Comparison of ENCODE assay signal across 26 cellular contexts in genomic region chr14:97166497-97166896, GRCh38.
DNase-seq lines count a peak whose midpoint lies in the region; ATAC-seq and TF ChIP-seq lines count a peak whose summit lies in the region.
"Had no signal": no experiment of that assay in that cellular context is flagged by ENCODE, and none has a peak within 500 bp of the region (broad histone marks: within the 10 kb centered on the region; RNA-seq: fewer than 3 reads in every experiment).

No MANE protein-coding gene starts in this region.

- H3K4me1 Mint-ChIP-seq in stimulated activated effector memory CD8-positive, alpha-beta T cell treated with anti-CD3 and anti-CD28 coated beads, Interleukin-12 subunit alpha, Interleukin-12 subunit beta, amount 100 ng/mL, for 72 hours = no peaks in the 10 kb centered on the region
- H3K4me1 Mint-ChIP-seq: GM23338 had no signal

- H3K4me1 ChIP-seq in PC-9 (replicated peaks; ENCODE audit: insufficient read depth) = no peaks in the 10 kb centered on the region

- H3K9me2 ChIP-seq in PC-9 (ENCODE audit: insufficient read depth) = no peaks in the 10 kb centered on the region
- H3K9me2 ChIP-seq: SK-N-SH had no signal

- no peaks in the 10 kb centered on the region for H3K36me3 Mint-ChIP-seq in stimulated activated effector memory CD8-positive, alpha-beta T cell treated with anti-CD3 and anti-CD28 coated beads, Interleukin-12 subunit alpha, Interleukin-12 subunit beta, amount 100 ng/mL, for 72 hours
- H3K36me3 Mint-ChIP-seq: CD8-positive, alpha-beta memory T cell had no signal

- peak; percentile 74 for ATAC-seq in stimulated activated effector memory CD8-positive, alpha-beta T cell treated with anti-CD3 and anti-CD28 coated beads, Interleukin-12 subunit alpha, Interleukin-12 subunit beta, amount 100 ng/mL, for 72 hours
- ATAC-seq: GM23338 had no signal

- H3K27me3 ChIP-seq in MG63 (no peaks in the 10 kb centered on the region), PC-9 (ENCODE audit: insufficient read depth, low read depth) (no peaks in the 10 kb centered on the region; the same call in 1 of the 2 replicates)

- H3K36me3 ChIP-seq in MG63 = no peaks in the 10 kb centered on the region
- H3K36me3 ChIP-seq in PC-9 (ENCODE audit: low read depth) = no peaks in the 10 kb centered on the region

- no peak overlapping the region for H3K27ac Mint-ChIP-seq in stimulated activated effector memory CD8-positive, alpha-beta T cell treated with anti-CD3 and anti-CD28 coated beads, Interleukin-12 subunit alpha, Interleukin-12 subunit beta, amount 100 ng/mL, for 72 hours
- H3K27ac Mint-ChIP-seq: GM23338 had no signal

- CTCF ChIA-PET in PC-9 (lab: Charles Lee) = no interaction called here

- H3K9me3 ChIP-seq in MG63 (no peaks in the 10 kb centered on the region), PC-9 (ENCODE audit: insufficient read depth, low read depth) (no peaks in the 10 kb centered on the region)
- H3K9me3 ChIP-seq: SK-N-SH had no signal

- no peaks in the 10 kb centered on the region for H3F3A ChIP-seq in PC-9 (ENCODE audit: insufficient read depth, low read depth)

- no peaks in the 10 kb centered on the region for H3K9me3 Mint-ChIP-seq in stimulated activated effector memory CD8-positive, alpha-beta T cell treated with anti-CD3 and anti-CD28 coated beads, Interleukin-12 subunit alpha, Interleukin-12 subunit beta, amount 100 ng/mL, for 72 hours
- H3K9me3 Mint-ChIP-seq: CD8-positive, alpha-beta memory T cell; GM23338 had no signal

- no peak overlapping the region for H3K4me2 ChIP-seq in PC-9
- H3K4me2 ChIP-seq: GM23338, SK-N-SH had no signal

- H2AFZ ChIP-seq in PC-9 = no peak overlapping the region
- H2AFZ ChIP-seq: GM23338 had no signal

- no peaks in the 10 kb centered on the region for H3K79me2 ChIP-seq in PC-9 (ENCODE audit: low read depth)

- H3K27ac ChIP-seq in PC-9 = no peak overlapping the region
- H3K27ac ChIP-seq: 22Rv1, C4-2B, RWPE1 had no signal

- BruUV-seq in PC-9 (replicated peaks; lab: Mats Ljungman, UMichigan) = no TSS peak

- POLR2A ChIA-PET in PC-9 (lab: Charles Lee; ENCODE audit: unreplicated experiment) = no interaction called here

- DNase-seq in NCI-H748 (lab: John Stamatoyannopoulos, UW; ENCODE audit: unreplicated experiment) = peak; percentile 20
- no peak for DNase-seq in NCI-H748 treated with DMSO at 0.1 percent for 48 hours (lab: John Stamatoyannopoulos, UW)
- DNase-seq in MG63 = peak; percentile 46
- DNase-seq in RKO (ENCODE audit: low spot score) = peak; percentile 36
- no peak for DNase-seq in stimulated activated effector memory CD8-positive, alpha-beta T cell treated with anti-CD3 and anti-CD28 coated beads, Interleukin-12 subunit alpha, Interleukin-12 subunit beta, amount 100 ng/mL, for 72 hours (ENCODE audit: low spot score in 2 of 2)
- no peak for DNase-seq in PC-9
- no peak for DNase-seq in GM19238 (ENCODE audit: insufficient read length, low spot score)
- no peak for DNase-seq in UCSD-AML1 (lab: John Stamatoyannopoulos, UW; ENCODE audit: unreplicated experiment)
- DNase-seq: AML-193; Calu3; CD8-positive, alpha-beta memory T cell; DMS153; HCEC 1CT; Karpas-422; NCI-H1417; NCI-H1694 treated with DMSO at 0.1 percent for 48 hours; NCI-H2107; NCI-H446 treated with DMSO at 0.1 percent for 48 hours; NCI-H774; OCI-M1; SHP77 treated with DMSO at 0.1 percent for 48 hours; SK-N-SH had no signal

- TF ChIP-seq CTCF in PC-9 (conservative IDR thresholded peaks at IDR 0.05) = no peak

- no peaks in the 10 kb centered on the region for H4K20me1 ChIP-seq in PC-9 (ENCODE audit: insufficient read depth)

- no peak overlapping the region for H3K4me3 Mint-ChIP-seq in stimulated activated effector memory CD8-positive, alpha-beta T cell treated with anti-CD3 and anti-CD28 coated beads, Interleukin-12 subunit alpha, Interleukin-12 subunit beta, amount 100 ng/mL, for 72 hours
- H3K4me3 Mint-ChIP-seq: CD8-positive, alpha-beta memory T cell; GM23338 had no signal

- H3K4me3 ChIP-seq in MG63 (no peak overlapping the region), PC-9 (no peak overlapping the region)
- H3K4me3 ChIP-seq: GM23338 had no signal

- intact Hi-C loops in PC-9 (cut with micrococcal nuclease; ENCODE audit: unreplicated experiment) = no loop called here

Comparison
In these comparisons a context has a peak if more than half of its experiments do, and no peak if none do; other contexts are left out.
1. DNase-seq: peak in NCI-H748 (single experiment), MG63 (single experiment) and RKO (single experiment); none in NCI-H748 treated with DMSO at 0.1 percent for 48 hours (single experiment), stimulated activated effector memory CD8-positive, alpha-beta T cell treated with anti-CD3 and anti-CD28 coated beads, Interleukin-12 subunit alpha, Interleukin-12 subunit beta, amount 100 ng/mL, for 72 hours (0 of 2), PC-9 (0 of 2), GM19238 (single experiment) and UCSD-AML1 (single experiment).